ENCODE assay signal across 18 cellular contexts in the genomic region with DNA sequence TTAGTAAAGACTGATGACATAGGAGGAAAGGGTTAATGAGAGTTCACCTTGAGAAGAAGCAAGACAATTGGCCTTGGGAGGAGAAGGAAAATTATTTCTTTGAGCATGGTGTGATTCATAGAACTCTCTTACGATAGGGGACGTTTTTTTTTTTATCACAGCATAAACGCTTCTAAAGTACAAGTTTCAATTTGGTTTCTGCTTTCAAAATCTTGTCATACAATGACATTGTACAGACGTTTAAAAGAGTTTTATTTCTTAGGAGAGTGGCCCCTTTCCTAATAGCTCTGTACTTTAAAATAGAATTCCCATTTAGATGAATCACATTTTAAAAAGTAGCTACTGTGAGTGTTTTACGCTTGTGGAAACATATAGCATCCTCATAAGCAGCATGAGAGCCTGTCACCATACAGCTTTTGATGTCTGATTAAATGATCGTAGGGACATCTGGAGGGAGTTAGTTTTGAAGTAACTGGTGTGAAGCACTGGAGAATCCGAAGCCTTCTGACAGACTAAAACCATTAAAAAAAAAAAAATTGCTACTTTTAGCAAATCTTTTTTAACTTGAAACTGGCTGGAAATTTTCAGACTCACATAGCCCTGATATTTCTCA.
A peak's percentile ranks its signal among the peaks of the same experiment; 100 is the strongest.
DNase-seq lines count a peak whose midpoint lies in the region; ATAC-seq, FAIRE-seq and TF ChIP-seq lines count a peak whose summit lies in the region.
"Had no signal": no experiment of that assay in that cellular context is flagged by ENCODE, and none has a peak within 500 bp of the region (broad histone marks: within the 10 kb centered on the region; RNA-seq: fewer than 3 reads in every experiment).

No MANE protein-coding gene starts in this region.

- H3K4me3 Mint-ChIP-seq in activated T-helper 17 cell treated with anti-CD3 and anti-CD28 coated beads, Interleukin-2, amount 50 U/mL, for 72 hours, result peak overlapping the region; percentile 57
- H3K4me3 Mint-ChIP-seq in mesothelial cell of epicardium, result peak overlapping the region; percentile 32

- intact Hi-C loops in left colon (cut with DNase I, micrococcal nuclease) (no loop called here), posterior vena cava (cut with DNase I) (loop anchor here in 1 of 2 donors (5.0 kb wide), 1 partner anchor 686 kb away; no protein-coding TSS in a partner anchor)

- no peak for FAIRE-seq in D721Med (lab: Jason Lieb, UNC)
- FAIRE-seq: G401.6, keratinocyte had no signal

- H3K36me3 Mint-ChIP-seq in activated T-helper 17 cell treated with anti-CD3 and anti-CD28 coated beads, Interleukin-2, amount 50 U/mL, for 72 hours (ENCODE audit: low read depth), result no peaks in the 10 kb centered on the region
- H3K36me3 Mint-ChIP-seq in mesothelial cell of epicardium, result no peaks in the 10 kb centered on the region

- no peaks in the 10 kb centered on the region for H3K4me1 Mint-ChIP-seq in activated T-helper 17 cell treated with anti-CD3 and anti-CD28 coated beads, Interleukin-2, amount 50 U/mL, for 72 hours
- H3K4me1 Mint-ChIP-seq in mesothelial cell of epicardium, result peaks cover 30% of the 10 kb centered on the region

- H3K27ac Mint-ChIP-seq in activated T-helper 17 cell treated with anti-CD3 and anti-CD28 coated beads, Interleukin-2, amount 50 U/mL, for 72 hours, result no peak overlapping the region
- peak overlapping the region; percentile 83 for H3K27ac Mint-ChIP-seq in mesothelial cell of epicardium

- no peak for TF ChIP-seq CTCF in mesothelial cell of epicardium (IDR thresholded peaks at IDR 0.05; ENCODE audit: unreplicated experiment)
- TF ChIP-seq CTCF in D721Med (IDR thresholded peaks at IDR 0.05; ENCODE audit: insufficient read depth, missing control alignments), result no peak

- DNase-seq in DMS 273 (lab: John Stamatoyannopoulos, UW; ENCODE audit: unreplicated experiment) (peak; percentile 11), DMS 273 treated with DMSO at 0.1 percent for 48 hours (lab: John Stamatoyannopoulos, UW) (no peak), ELR (ENCODE audit: low read depth) (peak; percentile 15), mesothelial cell of epicardium (ENCODE audit: low spot score in 2 of 2, unreplicated experiment in 2 of 2) (no peak), left colon (no peak), D721Med (ENCODE audit: insufficient read length, low spot score) (no peak), posterior vena cava (ENCODE audit: low spot score) (no peak)
- DNase-seq: heart right ventricle; mesendoderm; MV-4-11; NCI-H774; right cardiac atrium; stimulated activated CD4-positive, alpha-beta T cell treated with anti-CD3 and anti-CD28 coated beads, Interleukin-2, amount 100 ng/mL, for 48 hours had no signal

- H3K27me3 Mint-ChIP-seq in activated T-helper 17 cell treated with anti-CD3 and anti-CD28 coated beads, Interleukin-2, amount 50 U/mL, for 72 hours, result no peaks in the 10 kb centered on the region
- H3K27me3 Mint-ChIP-seq in mesothelial cell of epicardium (ENCODE audit: low read depth), result no peaks in the 10 kb centered on the region

- peaks cover 9% of the 10 kb centered on the region for H3K9me3 Mint-ChIP-seq in activated T-helper 17 cell treated with anti-CD3 and anti-CD28 coated beads, Interleukin-2, amount 50 U/mL, for 72 hours
- peaks cover 18% of the 10 kb centered on the region for H3K9me3 Mint-ChIP-seq in mesothelial cell of epicardium

- ATAC-seq in activated T-helper 17 cell treated with anti-CD3 and anti-CD28 coated beads, Interleukin-2, amount 50 U/mL, for 72 hours (replicated peaks), result peak; percentile 40
- no peak for ATAC-seq in left colon
- ATAC-seq: HCT116, heart right ventricle, Panc1, right cardiac atrium had no signal

Comparison
In these comparisons a context has a peak if more than half of its experiments do, and no peak if none do; other contexts are left out.
1. DNase-seq: peak in DMS 273 (single experiment) and ELR (single experiment); none in DMS 273 treated with DMSO at 0.1 percent for 48 hours (single experiment), mesothelial cell of epicardium (0 of 2), left colon (0 of 2), D721Med (single experiment) and posterior vena cava (single experiment).